ENCODE assay signal across 9 cellular contexts in the genomic region with DNA sequence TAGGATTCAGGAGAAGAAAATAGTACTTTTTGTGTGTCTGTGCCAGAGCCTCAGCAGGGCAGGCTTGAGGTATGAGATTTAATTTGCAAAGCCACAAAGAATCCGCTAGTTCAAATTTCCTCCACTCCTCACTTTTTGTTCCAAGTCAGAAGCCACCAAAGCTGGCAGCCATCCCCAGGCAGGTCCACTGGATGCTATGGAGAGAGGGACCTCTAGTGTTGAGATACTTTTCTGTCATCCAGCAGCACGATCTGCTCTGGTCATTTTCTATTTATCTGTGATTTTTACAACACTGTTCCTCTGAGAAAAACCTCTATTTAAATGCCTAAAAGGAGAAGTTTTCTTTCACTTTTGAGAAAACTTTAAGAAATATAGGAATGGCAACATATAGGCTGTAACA.
DNase-seq lines count a peak whose midpoint lies in the region; ATAC-seq, FAIRE-seq and TF ChIP-seq lines count a peak whose summit lies in the region.
"Had no signal": no experiment of that assay in that cellular context is flagged by ENCODE, and none has a peak within 500 bp of the region (broad histone marks: within the 10 kb centered on the region; RNA-seq: fewer than 3 reads in every experiment).

No MANE protein-coding gene starts in this region.

- H4K20me1 ChIP-seq in PC-9 (ENCODE audit: insufficient read depth), result no peaks in the 10 kb centered on the region
- H4K20me1 ChIP-seq in endothelial cell of umbilical vein (replicated peaks; ENCODE audit: control insufficient read depth, extremely low read depth, insufficient read depth, low read length), result no peaks in the 10 kb centered on the region

- H3K9ac ChIP-seq in endothelial cell of umbilical vein (replicated peaks; ENCODE audit: extremely low read depth, insufficient read depth, low read length), result no peak overlapping the region

- no peaks in the 10 kb centered on the region for H3K9me1 ChIP-seq in endothelial cell of umbilical vein (replicated peaks; ENCODE audit: control insufficient read depth, extremely low read depth, insufficient read depth, low read length)

- H3K9me2 ChIP-seq in PC-9 (ENCODE audit: insufficient read depth), result no peaks in the 10 kb centered on the region

- no peaks in the 10 kb centered on the region for H3F3A ChIP-seq in PC-9 (ENCODE audit: insufficient read depth, low read depth)

- no peak overlapping the region for H3K4me3 Mint-ChIP-seq in natural killer cell treated with Interleukin-12 subunit alpha and Interleukin-12 subunit beta and Interleukin-15 and Interleukin-18, amount 100 ng/mL, for 72 hours
- H3K4me3 Mint-ChIP-seq in CD8-positive, alpha-beta T cell, result no peak overlapping the region
- no peak overlapping the region for H3K4me3 Mint-ChIP-seq in activated T-helper 2 cell treated with anti-CD3 and anti-CD28 coated beads, Interferon-gamma antibody, Interleukin-2, Interleukin-4, amounts not matched to agents 10 μg/mL and 5 μg/mL and 100 μg/mL, durations not matched to agents 14 hours and 24 hours and 36 hours (ENCODE audit: low read depth)

- H3K27ac ChIP-seq in PC-9 (no peak overlapping the region), endothelial cell of umbilical vein (ENCODE audit: insufficient read depth, low read depth, low read length) (no peak overlapping the region)
- no peak overlapping the region for H3K27ac ChIP-seq in CD8-positive, alpha-beta T cell (ENCODE audit: low read depth, low read length)
- H3K27ac ChIP-seq: SK-N-MC had no signal

- no peak overlapping the region for H2AFZ ChIP-seq in PC-9
- H2AFZ ChIP-seq in endothelial cell of umbilical vein (ENCODE audit: low read depth, low read length), result no peak overlapping the region

- H3K27me3 Mint-ChIP-seq in natural killer cell treated with Interleukin-12 subunit alpha and Interleukin-12 subunit beta and Interleukin-15 and Interleukin-18, amount 100 ng/mL, for 72 hours, result peaks cover 23 to 27% of the 10 kb centered on the region in 2 donors
- H3K27me3 Mint-ChIP-seq in CD8-positive, alpha-beta T cell (ENCODE audit: low read depth), result peaks cover 20% of the 10 kb centered on the region
- H3K27me3 Mint-ChIP-seq in activated T-helper 2 cell treated with anti-CD3 and anti-CD28 coated beads, Interferon-gamma antibody, Interleukin-2, Interleukin-4, amounts not matched to agents 10 μg/mL and 5 μg/mL and 100 μg/mL, durations not matched to agents 14 hours and 24 hours and 36 hours (ENCODE audit: low read depth), result peaks cover 33% of the 10 kb centered on the region

- no peak overlapping the region for H3K27ac Mint-ChIP-seq in natural killer cell treated with Interleukin-12 subunit alpha and Interleukin-12 subunit beta and Interleukin-15 and Interleukin-18, amount 100 ng/mL, for 72 hours
- H3K27ac Mint-ChIP-seq in CD8-positive, alpha-beta T cell, result no peak overlapping the region
- no peak overlapping the region for H3K27ac Mint-ChIP-seq in activated T-helper 2 cell treated with anti-CD3 and anti-CD28 coated beads, Interferon-gamma antibody, Interleukin-2, Interleukin-4, amounts not matched to agents 10 μg/mL and 5 μg/mL and 100 μg/mL, durations not matched to agents 14 hours and 24 hours and 36 hours

- ATAC-seq in natural killer cell treated with Interleukin-12 subunit alpha and Interleukin-12 subunit beta and Interleukin-15 and Interleukin-18, amount 100 ng/mL, for 72 hours, result no peak
- no peak for ATAC-seq in CD8-positive, alpha-beta T cell

- no peaks in the 10 kb centered on the region for H3K36me3 Mint-ChIP-seq in natural killer cell treated with Interleukin-12 subunit alpha and Interleukin-12 subunit beta and Interleukin-15 and Interleukin-18, amount 100 ng/mL, for 72 hours
- H3K36me3 Mint-ChIP-seq in CD8-positive, alpha-beta T cell, result no peaks in the 10 kb centered on the region
- no peaks in the 10 kb centered on the region for H3K36me3 Mint-ChIP-seq in activated T-helper 2 cell treated with anti-CD3 and anti-CD28 coated beads, Interferon-gamma antibody, Interleukin-2, Interleukin-4, amounts not matched to agents 10 μg/mL and 5 μg/mL and 100 μg/mL, durations not matched to agents 14 hours and 24 hours and 36 hours (ENCODE audit: low read depth)

- intact Hi-C loops in PC-9 (cut with micrococcal nuclease; ENCODE audit: unreplicated experiment) (loop anchor here (1.0 to 5.0 kb wide), 4 partner anchors 176 to 691 kb away; no protein-coding TSS in a partner anchor), endothelial cell of umbilical vein (cut with micrococcal nuclease) (loop anchor here (1.0 to 10.0 kb wide), 4 partner anchors 174 to 864 kb away; no protein-coding TSS in a partner anchor)
- intact Hi-C loops in CD8-positive, alpha-beta T cell (cut with DNase I, micrococcal nuclease), result no loop called here
- intact Hi-C loops in activated T-helper 2 cell treated with anti-CD3 and anti-CD28 coated beads, Interferon-gamma antibody, Interleukin-2, Interleukin-4, amounts not matched to agents 10 μg/mL and 5 μg/mL and 100 μg/mL, durations not matched to agents 14 hours and 24 hours and 36 hours (cut with micrococcal nuclease), result no loop called here

- TF ChIP-seq CTCF in PC-9 (conservative IDR thresholded peaks at IDR 0.05) (peak; percentile 49; the same call in 1 of the 2 replicates), endothelial cell of umbilical vein (IDR thresholded peaks at IDR 0.05; ENCODE audit: extremely low read depth in 1 of 2, insufficient read depth in 1 of 2, low read depth in 1 of 2, low read length in 2 of 2) (peak; percentile 33 to 56)
- TF ChIP-seq CTCF in CD8-positive, alpha-beta T cell (IDR thresholded peaks at IDR 0.05), result no peak

- H3K9me3 Mint-ChIP-seq in natural killer cell treated with Interleukin-12 subunit alpha and Interleukin-12 subunit beta and Interleukin-15 and Interleukin-18, amount 100 ng/mL, for 72 hours, result no peaks in the 10 kb centered on the region
- H3K9me3 Mint-ChIP-seq in CD8-positive, alpha-beta T cell, result no peaks in the 10 kb centered on the region
- no peaks in the 10 kb centered on the region for H3K9me3 Mint-ChIP-seq in activated T-helper 2 cell treated with anti-CD3 and anti-CD28 coated beads, Interferon-gamma antibody, Interleukin-2, Interleukin-4, amounts not matched to agents 10 μg/mL and 5 μg/mL and 100 μg/mL, durations not matched to agents 14 hours and 24 hours and 36 hours

- dilution Hi-C loops in endothelial cell of umbilical vein (cut with MboI; ENCODE audit: extremely low pct_ligation_motif_present, low sequenced_read_pairs), result no loop called here

- peak; percentile 53 for FAIRE-seq in endothelial cell of umbilical vein (lab: Jason Lieb, UNC)

- CTCF ChIA-PET in PC-9 (lab: Charles Lee) (interaction anchor here (1.2 kb wide), 1 partner anchor 93 kb away, joined by 3 read pairs; no protein-coding TSS in a partner anchor), endothelial cell of umbilical vein (lab: Charles Lee) (interaction anchor here (0.6 to 6.7 kb wide), 9 partner anchors 9 to 978 kb away, joined by 3 to 121 read pairs (median 4); no protein-coding TSS in a partner anchor)
- CTCF ChIA-PET in CD8-positive, alpha-beta T cell (lab: Charles Lee), result no interaction called here

- peaks cover 7% of the 10 kb centered on the region; the same call in 1 of the 2 replicates for H3K4me1 ChIP-seq in PC-9 (replicated peaks; ENCODE audit: insufficient read depth)
- no peaks in the 10 kb centered on the region for H3K4me1 ChIP-seq in endothelial cell of umbilical vein (ENCODE audit: control insufficient read depth, extremely low read depth, insufficient read depth, low read length)
- H3K4me1 ChIP-seq in CD8-positive, alpha-beta T cell (ENCODE audit: insufficient read depth, low read length), result no peaks in the 10 kb centered on the region

- no peak for TF ChIP-seq POLR2A in endothelial cell of umbilical vein (IDR thresholded peaks at IDR 0.05; ENCODE audit: low read depth, low read length)

- BruUV-seq in PC-9 (replicated peaks; lab: Mats Ljungman, UMichigan) (no TSS peak), endothelial cell of umbilical vein (replicated peaks; lab: Mats Ljungman, UMichigan) (no TSS peak)

- DNase-seq in DMS 273 (lab: John Stamatoyannopoulos, UW; ENCODE audit: unreplicated experiment), result peak; percentile 83
- DNase-seq in HS-27A (ENCODE audit: low read depth), result peak; percentile 50
- DNase-seq in PC-9, result peak in 1 of 2 experiments; percentile 46
- peak; percentile 63 for DNase-seq in endothelial cell of umbilical vein (ENCODE audit: low read depth, low spot score)
- peak; percentile 91 for DNase-seq in midbrain (lab: John Stamatoyannopoulos, UW)
- DNase-seq in natural killer cell treated with Interleukin-12 subunit alpha and Interleukin-12 subunit beta and Interleukin-15 and Interleukin-18, amount 100 ng/mL, for 72 hours (ENCODE audit: low spot score), result no peak
- DNase-seq in CD8-positive, alpha-beta T cell, result no peak
- no peak for DNase-seq in activated T-helper 2 cell treated with anti-CD3 and anti-CD28 coated beads, Interferon-gamma antibody, Interleukin-2, Interleukin-4, amounts not matched to agents 10 μg/mL and 5 μg/mL and 100 μg/mL, durations not matched to agents 14 hours and 24 hours and 36 hours (ENCODE audit: low spot score)

- no peak overlapping the region for H3K4me3 ChIP-seq in PC-9
- H3K4me3 ChIP-seq in endothelial cell of umbilical vein (replicated peaks in 1 of 3; ENCODE audit: insufficient read depth in 1 of 3, low read depth in 1 of 3, low read length in 3 of 3), result no peak overlapping the region
- H3K4me3 ChIP-seq in CD8-positive, alpha-beta T cell (ENCODE audit: low read depth, low read length), result no peak overlapping the region
- H3K4me3 ChIP-seq: SK-N-MC had no signal

- H3K79me2 ChIP-seq in PC-9 (ENCODE audit: low read depth), result no peaks in the 10 kb centered on the region
- no peaks in the 10 kb centered on the region for H3K79me2 ChIP-seq in endothelial cell of umbilical vein (ENCODE audit: control insufficient read depth, insufficient read depth, low read length)

- H3K27me3 ChIP-seq in PC-9 (ENCODE audit: insufficient read depth, low read depth) (no peaks in the 10 kb centered on the region), endothelial cell of umbilical vein (ENCODE audit: control insufficient read depth in 2 of 2, insufficient read depth in 2 of 2, low read length in 2 of 2) (peaks cover 6 to 10% of the 10 kb centered on the region in 2 experiments)
- H3K27me3 ChIP-seq in CD8-positive, alpha-beta T cell (ENCODE audit: insufficient read depth, low read length), result no peaks in the 10 kb centered on the region

- H3K36me3 ChIP-seq in PC-9 (ENCODE audit: low read depth) (no peaks in the 10 kb centered on the region), endothelial cell of umbilical vein (ENCODE audit: control insufficient read depth in 2 of 2, extremely low read depth in 1 of 2, insufficient read depth in 2 of 2, low read length in 2 of 2) (no peaks in the 10 kb centered on the region)
- H3K36me3 ChIP-seq in CD8-positive, alpha-beta T cell (ENCODE audit: insufficient read depth, low read length), result no peaks in the 10 kb centered on the region

- POLR2A ChIA-PET in PC-9 (lab: Charles Lee; ENCODE audit: unreplicated experiment), result interaction anchor here (0.6 to 0.7 kb wide), 2 partner anchors 62 to 299 kb away, joined by 3 to 6 read pairs; no protein-coding TSS in a partner anchor
- POLR2A ChIA-PET in endothelial cell of umbilical vein (lab: Charles Lee), result no interaction called here
- POLR2A ChIA-PET in CD8-positive, alpha-beta T cell (lab: Charles Lee), result no interaction called here

- H3K4me1 Mint-ChIP-seq in natural killer cell treated with Interleukin-12 subunit alpha and Interleukin-12 subunit beta and Interleukin-15 and Interleukin-18, amount 100 ng/mL, for 72 hours (ENCODE audit: low read depth in 2 of 2), result no peaks in the 10 kb centered on the region
- no peaks in the 10 kb centered on the region for H3K4me1 Mint-ChIP-seq in CD8-positive, alpha-beta T cell (ENCODE audit: low read depth)
- H3K4me1 Mint-ChIP-seq in activated T-helper 2 cell treated with anti-CD3 and anti-CD28 coated beads, Interferon-gamma antibody, Interleukin-2, Interleukin-4, amounts not matched to agents 10 μg/mL and 5 μg/mL and 100 μg/mL, durations not matched to agents 14 hours and 24 hours and 36 hours (ENCODE audit: low read depth), result no peaks in the 10 kb centered on the region

- H3K4me2 ChIP-seq in PC-9, result no peak overlapping the region
- H3K4me2 ChIP-seq in endothelial cell of umbilical vein (ENCODE audit: insufficient read depth, low read length), result no peak overlapping the region

- H3K9me3 ChIP-seq in PC-9 (ENCODE audit: insufficient read depth, low read depth) (no peaks in the 10 kb centered on the region), endothelial cell of umbilical vein (replicated peaks; ENCODE audit: control insufficient read depth, insufficient read depth, low read length) (no peaks in the 10 kb centered on the region)
- H3K9me3 ChIP-seq in CD8-positive, alpha-beta T cell (ENCODE audit: low read length), result no peaks in the 10 kb centered on the region

Comparison
In these comparisons a context has a peak if more than half of its experiments do, and no peak if none do; other contexts are left out.
1. DNase-seq: peak in DMS 273 (single experiment), HS-27A (single experiment), endothelial cell of umbilical vein (single experiment) and midbrain (single experiment); none in natural killer cell treated with Interleukin-12 subunit alpha and Interleukin-12 subunit beta and Interleukin-15 and Interleukin-18, amount 100 ng/mL, for 72 hours (single experiment), CD8-positive, alpha-beta T cell (0 of 7) and activated T-helper 2 cell treated with anti-CD3 and anti-CD28 coated beads, Interferon-gamma antibody, Interleukin-2, Interleukin-4, amounts not matched to agents 10 μg/mL and 5 μg/mL and 100 μg/mL, durations not matched to agents 14 hours and 24 hours and 36 hours (single experiment).
2. intact Hi-C loops: an anchor here in PC-9 (1.0 to 5.0 kb wide) and endothelial cell of umbilical vein (1.0 to 10.0 kb wide); none called in CD8-positive, alpha-beta T cell and activated T-helper 2 cell treated with anti-CD3 and anti-CD28 coated beads, Interferon-gamma antibody, Interleukin-2, Interleukin-4, amounts not matched to agents 10 μg/mL and 5 μg/mL and 100 μg/mL, durations not matched to agents 14 hours and 24 hours and 36 hours.